14 cellular contexts compared by ENCODE assay signal in the genomic region with DNA sequence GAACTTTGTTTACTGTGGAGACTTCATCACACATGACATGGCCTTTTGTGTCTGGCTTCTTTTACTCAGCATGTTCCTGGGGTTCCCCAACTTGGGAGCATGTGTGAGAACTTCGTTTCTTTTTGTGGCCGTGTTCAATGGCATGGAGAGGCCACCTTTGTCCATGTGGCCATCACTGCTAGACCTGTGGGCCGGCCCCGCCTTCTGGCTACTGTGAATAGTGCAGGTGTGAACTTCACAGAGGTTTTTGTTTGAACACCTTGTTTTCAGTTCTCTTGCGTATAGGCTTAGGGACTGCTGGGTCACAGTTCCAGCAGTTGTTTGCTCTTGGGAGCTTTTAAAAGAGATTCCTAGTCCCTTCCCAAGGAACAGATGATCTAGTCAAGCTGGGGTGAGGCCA. TPM values are rescaled to one million over a fixed set of nuclear protein-coding genes. Genes with fewer than 3 reads are reported as not detected.
A peak's percentile ranks its signal among the peaks of the same experiment; 100 is the strongest.
DNase-seq lines count a peak whose midpoint lies in the region; ATAC-seq, FAIRE-seq and TF ChIP-seq lines count a peak whose summit lies in the region.
"Had no signal": no experiment of that assay in that cellular context is flagged by ENCODE, and none has a peak within 500 bp of the region (broad histone marks: within the 10 kb centered on the region; RNA-seq: fewer than 3 reads in every experiment).

No MANE protein-coding gene starts in this region.

- RAD21 ChIA-PET in HCT116 (lab: Charles Lee; ENCODE audit: low non-redundant PET in 1 of 2, low total read pairs in 2 of 2, uncharacterized antibody in 2 of 2, unreplicated experiment in 2 of 2): no interaction called here

- no peaks in the 10 kb centered on the region for H3K27me3 ChIP-seq in HCT116 (ENCODE audit: insufficient read depth, low read length)
- H3K27me3 ChIP-seq in liver (ENCODE audit: control insufficient read depth in 4 of 4, insufficient read depth in 4 of 4, low read length in 3 of 4): no peaks in the 10 kb centered on the region

- CTCF ChIA-PET in HCT116 (lab: Charles Lee): interaction anchor here (1.0 kb wide), 2 partner anchors 11 to 92 kb away, joined by 3 to 6 read pairs; no protein-coding TSS in a partner anchor

- H3K36me3 ChIP-seq in HCT116 (ENCODE audit: control insufficient read depth in 1 of 2, insufficient read depth in 2 of 2, low read length in 2 of 2): peaks cover 1 to 3% of the 10 kb centered on the region in 2 experiments; a peak in 1 of 4 replicates
- H3K36me3 ChIP-seq in liver (ENCODE audit: control insufficient read depth in 4 of 4, insufficient read depth in 3 of 4, low read depth in 1 of 4, low read length in 3 of 4): peaks cover 2 to 23% (median 7%) of the 10 kb centered on the region in 4 donors

- H3K9me3 Mint-ChIP-seq in activated naive CD4-positive, alpha-beta T cell treated with anti-CD3 and anti-CD28 coated beads, Interleukin-2, amount 50 U/mL, for 72 hours: no peaks in the 10 kb centered on the region

- peak; percentile 75 for TF ChIP-seq RAD21 in HCT116 (IDR thresholded peaks at IDR 0.05; ENCODE audit: low read depth)
- TF ChIP-seq RAD21 in liver (IDR thresholded peaks at IDR 0.05): peak in 1 of 2 donors; percentile 24

- in situ Hi-C loops in astrocyte of the spinal cord (cut with HindIII; ENCODE audit: low sequenced_read_pairs): no loop called here

- H3K9ac ChIP-seq in HCT116 (ENCODE audit: low read length) (no peak overlapping the region), liver (ENCODE audit: low read depth in 1 of 2, low read length in 2 of 2) (no peak overlapping the region)

- no peak overlapping the region for H3K4me3 ChIP-seq in HCT116 (replicated peaks in 1 of 2; ENCODE audit: low read depth in 1 of 2, low read length in 2 of 2)
- no peak overlapping the region for H3K4me3 ChIP-seq in astrocyte of the spinal cord (ENCODE audit: low read depth, low read length)
- no peak overlapping the region for H3K4me3 ChIP-seq in liver (ENCODE audit: low read depth in 1 of 3, low read length in 3 of 3)

- ATAC-seq in HCT116: peak; percentile 61
- no peak for ATAC-seq in HG02973 (IDR thresholded peaks at IDR 0.05; ENCODE audit: unreplicated experiment)
- ATAC-seq in GM18868 (IDR thresholded peaks at IDR 0.05; ENCODE audit: unreplicated experiment): no peak
- no peak for ATAC-seq in activated naive CD4-positive, alpha-beta T cell treated with anti-CD3 and anti-CD28 coated beads, Interleukin-2, amount 50 U/mL, for 72 hours

- no peak for FAIRE-seq in D721Med (lab: Jason Lieb, UNC)

- POLR2A ChIA-PET in HCT116 (lab: Charles Lee): no interaction called here

- H3K4me2 ChIP-seq in HCT116 (ENCODE audit: low read length): no peak overlapping the region

- WGBS in liver: 68% methylated on average over 5 of the region's 5 CpGs

- H3K27ac ChIP-seq in 22Rv1 (no peak overlapping the region), HCT116 (ENCODE audit: low read depth, low read length) (no peak overlapping the region), liver (ENCODE audit: low read depth in 1 of 2, low read length in 2 of 2) (no peak overlapping the region)

- intact Hi-C loops in HCT116 (cut with micrococcal nuclease): loop anchor here (1.0 kb wide), 1 partner anchor 80 kb away; a partner anchor contains a TSS

- H3K27ac Mint-ChIP-seq in activated naive CD4-positive, alpha-beta T cell treated with anti-CD3 and anti-CD28 coated beads, Interleukin-2, amount 50 U/mL, for 72 hours: no peak overlapping the region

- H3K79me2 ChIP-seq in HCT116 (ENCODE audit: insufficient read depth, low read length): no peaks in the 10 kb centered on the region

- TF ChIP-seq CTCF in 22Rv1 (IDR thresholded peaks at IDR 0.05) (peak; percentile 53), HCT116 (IDR thresholded peaks at IDR 0.05 in 2 of 3, conservative IDR thresholded peaks at IDR 0.05 in 1 of 3; ENCODE audit: borderline replicate concordance in 1 of 3, insufficient read depth in 1 of 3, low read depth in 2 of 3, low read length in 2 of 3) (peak; percentile 57 to 72 (median 63); a peak in 5 of 6 replicates), astrocyte of the spinal cord (IDR thresholded peaks at IDR 0.05; ENCODE audit: low read depth, low read length) (peak; percentile 4), liver (IDR thresholded peaks at IDR 0.05; ENCODE audit: low read depth, low read length, missing input control) (peak; percentile 11), D721Med (IDR thresholded peaks at IDR 0.05; ENCODE audit: insufficient read depth, missing control alignments) (no peak)

- H3K9me3 ChIP-seq in HCT116 (ENCODE audit: control insufficient read depth in 1 of 2, insufficient read depth in 1 of 2, low read depth in 1 of 2, low read length in 2 of 2) (no peaks in the 10 kb centered on the region), liver (ENCODE audit: control insufficient read depth in 4 of 4, low read length in 3 of 4) (no peaks in the 10 kb centered on the region)
- H3K9me3 ChIP-seq: BE2C had no signal

- no peak overlapping the region for H2AFZ ChIP-seq in HCT116 (ENCODE audit: low read depth, low read length, poor library complexity, severe bottlenecking)

- no peak for TF ChIP-seq POLR2A in HCT116 (IDR thresholded peaks at IDR 0.05; ENCODE audit: borderline replicate concordance, extremely low read depth, insufficient read depth, insufficient read length)

- H4K20me1 ChIP-seq in HCT116 (ENCODE audit: insufficient read depth): no peaks in the 10 kb centered on the region

- peak; percentile 8 for DNase-seq in HCT116 (ENCODE audit: low read depth, low spot score)
- DNase-seq in astrocyte of the spinal cord (ENCODE audit: low read depth, low spot score): no peak
- DNase-seq in D721Med (ENCODE audit: insufficient read length, low spot score): no peak
- DNase-seq in activated naive CD4-positive, alpha-beta T cell treated with anti-CD3 and anti-CD28 coated beads, Interleukin-2, amount 50 U/mL, for 72 hours (ENCODE audit: low spot score in 2 of 2): no peak
- DNase-seq: activated CD8-positive, alpha-beta memory T cell treated with anti-CD3 and anti-CD28 coated beads, Interleukin-2, amount 50 U/mL, for 4 hours; BE2C; GDM1; occipital lobe had no signal

- H3K9me2 ChIP-seq in HCT116 (ENCODE audit: insufficient read depth): no peaks in the 10 kb centered on the region

- H3K4me1 ChIP-seq in HCT116 (ENCODE audit: control insufficient read depth in 1 of 2, insufficient read depth in 2 of 2, low read length in 2 of 2): 0 out of 4 replicates have a peak, but pooled peaks cover 0 to 2% of the 10 kb centered on the region in 2 experiments
- no peaks in the 10 kb centered on the region for H3K4me1 ChIP-seq in liver (ENCODE audit: control insufficient read depth in 4 of 4, insufficient read depth in 4 of 4, low read length in 3 of 4)
- H3K4me1 ChIP-seq: BE2C had no signal

- peaks cover 7 to 9% of the 10 kb centered on the region in 2 donors for H3K36me3 Mint-ChIP-seq in activated naive CD4-positive, alpha-beta T cell treated with anti-CD3 and anti-CD28 coated beads, Interleukin-2, amount 50 U/mL, for 72 hours

- BruUV-seq in HCT116 (replicated peaks; lab: Mats Ljungman, UMichigan): no TSS peak

TF ChIP-seq in HCT116, 20 proteins besides CTCF, POLR2A, EP300 and RAD21:
- no peak for TF ChIP-seq ELF1 (IDR thresholded peaks at IDR 0.05; ENCODE audit: borderline replicate concordance, low read depth)
- TF ChIP-seq EZH2phosphoT487 (IDR thresholded peaks at IDR 0.05; ENCODE audit: borderline replicate concordance): no peak
- no peak for TF ChIP-seq SRF (IDR thresholded peaks at IDR 0.05; ENCODE audit: low read depth)
- TF ChIP-seq EZH2 (IDR thresholded peaks at IDR 0.05): no peak
- TF ChIP-seq, protein P1, sequence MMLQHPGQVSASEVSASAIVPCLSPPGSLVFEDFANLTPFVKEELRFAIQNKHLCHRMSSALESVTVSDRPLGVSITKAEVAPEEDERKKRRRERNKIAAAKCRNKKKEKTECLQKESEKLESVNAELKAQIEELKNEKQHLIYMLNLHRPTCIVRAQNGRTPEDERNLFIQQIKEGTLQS (IDR thresholded peaks at IDR 0.05): no peak

TF ChIP-seq in liver, 16 proteins besides CTCF, POLR2A, EP300 and RAD21:
- TF ChIP-seq SP1 (IDR thresholded peaks at IDR 0.05) (no peak), FOXA2 (IDR thresholded peaks at IDR 0.05) (no peak), NR2F2 (IDR thresholded peaks at IDR 0.05) (no peak), FOXA1 (IDR thresholded peaks at IDR 0.05) (no peak), HNF4G (IDR thresholded peaks at IDR 0.05) (no peak)
- TF ChIP-seq, protein P1 (IDR thresholded peaks at IDR 0.05): no peak
TF ChIP-seq in liver: peak in this region for 0.

RNA-seq across cellular contexts. Expression of a gene that starts 5.7 kb away (rescaled TPM):
- not detected for total RNA-seq in HCT116 (2021; ENCODE audit: unreplicated experiment)
- 0.32 TPM in 1 of 2 replicates, not detected in the other for polyA plus RNA-seq in HCT116 (2012)
- total RNA-seq in liver: under 1 TPM; 0.08 to 0.42 TPM
- 1 to 10 TPM in 1 of 2 donors, under 1 TPM in 1; 0.22 to 1.0 TPM for polyA plus RNA-seq in liver
- total RNA-seq in activated naive CD4-positive, alpha-beta T cell treated with anti-CD3 and anti-CD28 coated beads, Interleukin-2, amount 50 U/mL, for 72 hours: not detected
- total RNA-seq: dermis microvascular lymphatic vessel endothelial cell; occipital lobe; T-helper 2 cell treated with Interferon-gamma antibody and Interleukin-4, amounts not matched to agents 100 ng/mL and 5 ng/mL, for 36 hours had no signal
